26 cellular contexts compared by ENCODE assay signal in genomic region chr15:60773893-60774292, GRCh38.
"Had no signal": no experiment of that assay in that cellular context is flagged by ENCODE, and none has a peak within 500 bp of the region (broad histone marks: within the 10 kb centered on the region; RNA-seq: fewer than 3 reads in every experiment).

No MANE protein-coding gene starts in this region.

- H3K9me3 ChIP-seq: colonic mucosa, esophagus squamous epithelium, gastrocnemius medialis, pancreas, psoas muscle, spleen, suprapubic skin, tibial artery, upper lobe of right lung had no signal

- H3K4me3 ChIP-seq: colonic mucosa, esophagus squamous epithelium, gastrocnemius medialis, pancreas, psoas muscle, spleen, suprapubic skin, tibial artery, upper lobe of right lung had no signal

- ATAC-seq: activated CD8-positive, alpha-beta T cell treated with anti-CD3 and anti-CD28 coated beads for 36 hours; activated naive CD8-positive, alpha-beta T cell treated with anti-CD3 and anti-CD28 coated beads, Interleukin-2, amount 50 U/mL, for 24 hours; gastrocnemius medialis; left ventricle myocardium superior; naive thymus-derived CD4-positive, alpha-beta T cell; pancreas; T-cell; upper lobe of right lung had no signal

- H3K36me3 Mint-ChIP-seq: mesothelial cell of epicardium; naive thymus-derived CD4-positive, alpha-beta T cell; T-cell had no signal

- DNase-seq: activated CD4-positive, alpha-beta T cell treated with anti-CD3 and anti-CD28 coated beads, Interleukin-2, amount 10 ng/mL, durations not matched to agents 24 days and 14 days; activated CD8-positive, alpha-beta T cell treated with anti-CD3 and anti-CD28 coated beads for 36 hours; activated effector memory CD4-positive, alpha-beta T cell treated with Interleukin-2 at 50 U/mL for 16 hours; activated naive CD4-positive, alpha-beta T cell treated with Interleukin-2 at 50 U/mL for 16 hours; activated naive CD8-positive, alpha-beta T cell treated with anti-CD3 and anti-CD28 coated beads, Interleukin-2, amount 50 U/mL, for 24 hours; activated T-cell treated with anti-CD3 and anti-CD28 coated beads, Interleukin-2, amount 50 U/mL, for 72 hours; amygdala; colonic mucosa; effector CD8-positive, alpha-beta T cell; esophagus squamous epithelium; gastrocnemius medialis; glutamatergic neuron; left ventricle myocardium superior; naive thymus-derived CD4-positive, alpha-beta T cell; pancreas; psoas muscle; spleen; stimulated activated naive CD4-positive, alpha-beta T cell; T-cell; tibial artery; upper lobe of right lung had no signal

- H3K27ac Mint-ChIP-seq: activated CD8-positive, alpha-beta T cell treated with anti-CD3 and anti-CD28 coated beads for 36 hours; activated naive CD8-positive, alpha-beta T cell treated with anti-CD3 and anti-CD28 coated beads, Interleukin-2, amount 50 U/mL, for 24 hours; mesothelial cell of epicardium; naive thymus-derived CD4-positive, alpha-beta T cell; T-cell; T-helper 2 cell treated with Interferon-gamma antibody and Interleukin-4, amounts not matched to agents 5 μg/mL and 100 μg/mL, for 36 hours had no signal

- H3K4me1 ChIP-seq: colonic mucosa, gastrocnemius medialis, pancreas, spleen, tibial artery, upper lobe of right lung had no signal

- H3K4me3 Mint-ChIP-seq: activated CD4-positive, alpha-beta T cell treated with anti-CD3 and anti-CD28 coated beads, Interleukin-2, amount 10 ng/mL, durations not matched to agents 24 days and 14 days; activated CD8-positive, alpha-beta T cell treated with anti-CD3 and anti-CD28 coated beads for 36 hours; activated naive CD8-positive, alpha-beta T cell treated with anti-CD3 and anti-CD28 coated beads, Interleukin-2, amount 50 U/mL, for 24 hours; central memory CD8-positive, alpha-beta T cell; mesothelial cell of epicardium; naive thymus-derived CD4-positive, alpha-beta T cell; T-cell; T-helper 2 cell treated with Interferon-gamma antibody and Interleukin-4, amounts not matched to agents 5 μg/mL and 100 μg/mL, for 36 hours had no signal

- H3K27me3 ChIP-seq: colonic mucosa, esophagus squamous epithelium, gastrocnemius medialis, pancreas, spleen, suprapubic skin, tibial artery, upper lobe of right lung had no signal

- H3K36me3 ChIP-seq: colonic mucosa, esophagus squamous epithelium, gastrocnemius medialis, pancreas, spleen, suprapubic skin, tibial artery, upper lobe of right lung had no signal

- H3K9me3 Mint-ChIP-seq: activated CD4-positive, alpha-beta T cell treated with anti-CD3 and anti-CD28 coated beads, Interleukin-2, amount 10 ng/mL, durations not matched to agents 24 days and 14 days; activated CD8-positive, alpha-beta T cell treated with anti-CD3 and anti-CD28 coated beads for 36 hours; activated naive CD8-positive, alpha-beta T cell treated with anti-CD3 and anti-CD28 coated beads, Interleukin-2, amount 50 U/mL, for 24 hours; activated T-cell treated with anti-CD3 and anti-CD28 coated beads, Interleukin-2, amount 50 U/mL, for 72 hours; central memory CD8-positive, alpha-beta T cell; mesothelial cell of epicardium; naive thymus-derived CD4-positive, alpha-beta T cell; T-cell; T-helper 2 cell treated with Interferon-gamma antibody and Interleukin-4, amounts not matched to agents 5 μg/mL and 100 μg/mL, for 36 hours had no signal

- H3K27ac ChIP-seq: colonic mucosa, epithelial cell of prostate, esophagus squamous epithelium, gastrocnemius medialis, pancreas, psoas muscle, spleen, suprapubic skin, tibial artery, upper lobe of right lung had no signal

- H3K27me3 Mint-ChIP-seq: activated CD4-positive, alpha-beta T cell treated with anti-CD3 and anti-CD28 coated beads, Interleukin-2, amount 10 ng/mL, durations not matched to agents 24 days and 14 days; activated CD8-positive, alpha-beta T cell treated with anti-CD3 and anti-CD28 coated beads for 36 hours; activated naive CD8-positive, alpha-beta T cell treated with anti-CD3 and anti-CD28 coated beads, Interleukin-2, amount 50 U/mL, for 24 hours; central memory CD8-positive, alpha-beta T cell; naive thymus-derived CD4-positive, alpha-beta T cell had no signal
